Comparison of ENCODE assay signal across 8 cellular contexts in genomic region chr12:45214739-45215418, GRCh38. TPM values are rescaled to one million over a fixed set of nuclear protein-coding genes. Genes with fewer than 3 reads are reported as not detected.
A peak's percentile ranks its signal among the peaks of the same experiment; 100 is the strongest.
DNase-seq lines count a peak whose midpoint lies in the region; ATAC-seq lines count a peak whose summit lies in the region.

No MANE protein-coding gene starts in this region.

- no peak for ATAC-seq in central memory CD8-positive, alpha-beta T cell (replicated peaks; ENCODE audit: extremely low read depth, poor library complexity, severe bottlenecking)
- no peak for ATAC-seq in GM21381 (IDR thresholded peaks at IDR 0.05; ENCODE audit: unreplicated experiment)
- ATAC-seq in GM21528 (IDR thresholded peaks at IDR 0.05; ENCODE audit: low FRiP score, unreplicated experiment) = no peak

- H3K27ac Mint-ChIP-seq in central memory CD8-positive, alpha-beta T cell (ENCODE audit: low read depth) = peak overlapping the region; percentile 83

- H3K4me2 ChIP-seq in BLaER1 treated with 17β-estradiol and CSF1 and Interleukin-3, amounts not matched to agents 10 nM and 100 nM = peak overlapping the region; percentile 82 to 95 (median 92)

- peak overlapping the region; percentile 71 to 92 (median 88); a peak in 21 of 22 replicates for H3K27ac ChIP-seq in BLaER1 treated with 17β-estradiol and CSF1 and Interleukin-3, amounts not matched to agents 10 nM and 100 nM

- no peaks in the 10 kb centered on the region for H3K9me3 ChIP-seq in BLaER1 treated with 17β-estradiol and CSF1 and Interleukin-3, amounts not matched to agents 10 nM and 100 nM (replicated peaks in 1 of 11)
- H3K9me3 ChIP-seq in mucosa of stomach (ENCODE audit: control insufficient read depth, low read length) = no peaks in the 10 kb centered on the region

- H3K4me3 Mint-ChIP-seq in central memory CD8-positive, alpha-beta T cell = peak overlapping the region; percentile 89

- no peaks in the 10 kb centered on the region for H3K9me3 Mint-ChIP-seq in central memory CD8-positive, alpha-beta T cell

- H3K36me3 ChIP-seq in BLaER1 treated with 17β-estradiol and CSF1 and Interleukin-3, amounts not matched to agents 10 nM and 100 nM = no peaks in the 10 kb centered on the region
- H3K36me3 ChIP-seq in mucosa of stomach (ENCODE audit: control insufficient read depth, insufficient read depth, low read length) = no peaks in the 10 kb centered on the region

- H4K20me1 ChIP-seq in BLaER1 treated with 17β-estradiol and CSF1 and Interleukin-3, amounts not matched to agents 10 nM and 100 nM = peaks cover 19 to 32% (median 28%) of the 10 kb centered on the region in 11 experiments; a peak in 20 of 22 replicates

- peaks cover 27 to 42% (median 37%) of the 10 kb centered on the region in 10 experiments for H3K4me1 ChIP-seq in BLaER1 treated with 17β-estradiol and CSF1 and Interleukin-3, amounts not matched to agents 10 nM and 100 nM
- H3K4me1 ChIP-seq in mucosa of stomach (ENCODE audit: control insufficient read depth, insufficient read depth, low read length) = no peaks in the 10 kb centered on the region

- H3K9ac ChIP-seq in BLaER1 treated with 17β-estradiol and CSF1 and Interleukin-3, amounts not matched to agents 10 nM and 100 nM = peak overlapping the region; percentile 87 to 96 (median 91)
- peak overlapping the region; percentile 81 for H3K9ac ChIP-seq in mucosa of stomach (ENCODE audit: low read length)

- peaks cover 1% of the 10 kb centered on the region for H3K36me3 Mint-ChIP-seq in central memory CD8-positive, alpha-beta T cell (ENCODE audit: insufficient read depth)

- DNase-seq in LHCN-M2 (ENCODE audit: low read depth) = peak; percentile 55
- no peak for DNase-seq in central memory CD8-positive, alpha-beta T cell (ENCODE audit: low spot score in 2 of 2)
- DNase-seq in NCI-H128 (lab: John Stamatoyannopoulos, UW; ENCODE audit: unreplicated experiment) = no peak
- DNase-seq in retina = no peak

- no peaks in the 10 kb centered on the region for H3K27me3 ChIP-seq in BLaER1 treated with 17β-estradiol and CSF1 and Interleukin-3, amounts not matched to agents 10 nM and 100 nM
- no peaks in the 10 kb centered on the region for H3K27me3 ChIP-seq in mucosa of stomach (ENCODE audit: control insufficient read depth, insufficient read depth, low read length)

- H3K27me3 Mint-ChIP-seq in central memory CD8-positive, alpha-beta T cell = no peaks in the 10 kb centered on the region

- peaks cover 42% of the 10 kb centered on the region for H3K4me1 Mint-ChIP-seq in central memory CD8-positive, alpha-beta T cell

- peak overlapping the region; percentile 76 to 98 (median 94) for H3K4me3 ChIP-seq in BLaER1 treated with 17β-estradiol and CSF1 and Interleukin-3, amounts not matched to agents 10 nM and 100 nM
- peak overlapping the region; percentile 40 for H3K4me3 ChIP-seq in mucosa of stomach (ENCODE audit: low read length)

RNA-seq across cellular contexts. Expression of gene ANO6, which starts 1.0 kb away (rescaled TPM):
- total RNA-seq in LHCN-M2 (2014; rRNA removed) = 49.4 and 50.0 TPM in 2 replicates
- polyA plus RNA-seq in LHCN-M2 (2012) = 16.7 TPM
